ENCODE assay signal across 1 cellular context in genomic region chr10:46284286-46285229, GRCh38.
TF ChIP-seq lines count a peak whose summit lies in the region.

No MANE protein-coding gene starts in this region.

TF ChIP-seq in HepG2, 621 proteins besides CTCF, POLR2A, EP300 and RAD21 (continued from another document and continues in another):
- TF ChIP-seq HOXA3 (CRISPR knock-in tag; IDR thresholded peaks at IDR 0.05) (no peak), FOXJ3 (CRISPR knock-in tag; IDR thresholded peaks at IDR 0.05; ENCODE audit: borderline replicate concordance) (no peak), SKI (IDR thresholded peaks at IDR 0.05; ENCODE audit: partially characterized antibody) (peak; percentile 49), GABPB1 (CRISPR knock-in tag; IDR thresholded peaks at IDR 0.05) (peak; percentile 60; the same call in 1 of the 2 replicates), KIAA2018 (CRISPR knock-in tag; IDR thresholded peaks at IDR 0.05; ENCODE audit: borderline replicate concordance) (no peak), ZFP1 (CRISPR knock-in tag; IDR thresholded peaks at IDR 0.05) (no peak), HBP1 (CRISPR knock-in tag; IDR thresholded peaks at IDR 0.05; ENCODE audit: low read depth) (no peak), MAZ (IDR thresholded peaks at IDR 0.05; ENCODE audit: borderline replicate concordance, low read depth, low read length) (no peak), MAZ (CRISPR knock-in tag; IDR thresholded peaks at IDR 0.05; ENCODE audit: low read depth) (peak; percentile 56; the same call in 1 of the 2 replicates), ZNF432 (CRISPR knock-in tag; IDR thresholded peaks at IDR 0.05; ENCODE audit: borderline replicate concordance) (no peak), KDM4B (CRISPR knock-in tag; IDR thresholded peaks at IDR 0.05) (no peak), CCDC6 (CRISPR knock-in tag; IDR thresholded peaks at IDR 0.05) (peak; percentile 54; the same call in 1 of the 2 replicates), ZNF775 (CRISPR knock-in tag; IDR thresholded peaks at IDR 0.05; ENCODE audit: borderline replicate concordance) (no peak), PRPF4 (IDR thresholded peaks at IDR 0.05; ENCODE audit: low read depth, low read length, poor library complexity, severe bottlenecking) (no peak), SNAPC4 (CRISPR knock-in tag; IDR thresholded peaks at IDR 0.05) (no peak), GABPA (IDR thresholded peaks at IDR 0.05; ENCODE audit: low read depth, low read length) (no peak), GABPA (CRISPR knock-in tag; IDR thresholded peaks at IDR 0.05; ENCODE audit: low read depth) (no peak), YEATS4 (CRISPR knock-in tag; IDR thresholded peaks at IDR 0.05; ENCODE audit: borderline replicate concordance) (no peak), ZNF772 (CRISPR knock-in tag; IDR thresholded peaks at IDR 0.05) (peak; percentile 14; the same call in 1 of the 2 replicates), ZMAT5 (CRISPR knock-in tag; IDR thresholded peaks at IDR 0.05; ENCODE audit: borderline replicate concordance, low read depth) (no peak), ZNF605 (CRISPR knock-in tag; IDR thresholded peaks at IDR 0.05) (no peak), MED8 (CRISPR knock-in tag; IDR thresholded peaks at IDR 0.05; ENCODE audit: insufficient replicate concordance) (no peak), ZNF232 (CRISPR knock-in tag; IDR thresholded peaks at IDR 0.05; ENCODE audit: borderline replicate concordance) (no peak), CREB3 (CRISPR knock-in tag; IDR thresholded peaks at IDR 0.05) (no peak), ZNF552 (CRISPR knock-in tag; IDR thresholded peaks at IDR 0.05; ENCODE audit: borderline replicate concordance) (no peak), RFX5 (IDR thresholded peaks at IDR 0.05; ENCODE audit: low read depth, low read length) (no peak), ZNF138 (CRISPR knock-in tag; IDR thresholded peaks at IDR 0.05; ENCODE audit: low read depth) (no peak), TBX3 (IDR thresholded peaks at IDR 0.05; ENCODE audit: borderline replicate concordance) (no peak), PHF20 (CRISPR knock-in tag; IDR thresholded peaks at IDR 0.05) (no peak), ZFP36L2 (CRISPR knock-in tag; IDR thresholded peaks at IDR 0.05) (no peak)
- TF ChIP-seq, protein P1, sequence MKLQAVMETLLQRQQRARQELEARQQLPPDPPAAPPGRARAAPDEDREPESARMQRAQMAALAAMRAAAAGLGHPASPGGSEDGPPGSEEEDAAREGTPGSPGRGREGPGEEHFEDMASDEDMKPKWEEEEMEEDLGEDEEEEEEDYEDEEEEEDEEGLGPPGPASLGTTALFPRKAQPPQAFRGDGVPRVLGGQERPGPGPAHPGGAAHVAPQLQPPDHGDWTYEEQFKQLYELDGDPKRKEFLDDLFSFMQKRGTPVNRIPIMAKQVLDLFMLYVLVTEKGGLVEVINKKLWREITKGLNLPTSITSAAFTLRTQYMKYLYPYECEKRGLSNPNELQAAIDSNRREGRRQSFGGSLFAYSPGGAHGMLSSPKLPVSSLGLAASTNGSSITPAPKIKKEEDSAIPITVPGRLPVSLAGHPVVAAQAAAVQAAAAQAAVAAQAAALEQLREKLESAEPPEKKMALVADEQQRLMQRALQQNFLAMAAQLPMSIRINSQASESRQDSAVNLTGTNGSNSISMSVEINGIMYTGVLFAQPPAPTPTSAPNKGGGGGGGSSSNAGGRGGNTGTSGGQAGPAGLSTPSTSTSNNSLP (IDR thresholded peaks at IDR 0.05; ENCODE audit: low read depth, low read length) = no peak
- TF ChIP-seq, protein P2, sequence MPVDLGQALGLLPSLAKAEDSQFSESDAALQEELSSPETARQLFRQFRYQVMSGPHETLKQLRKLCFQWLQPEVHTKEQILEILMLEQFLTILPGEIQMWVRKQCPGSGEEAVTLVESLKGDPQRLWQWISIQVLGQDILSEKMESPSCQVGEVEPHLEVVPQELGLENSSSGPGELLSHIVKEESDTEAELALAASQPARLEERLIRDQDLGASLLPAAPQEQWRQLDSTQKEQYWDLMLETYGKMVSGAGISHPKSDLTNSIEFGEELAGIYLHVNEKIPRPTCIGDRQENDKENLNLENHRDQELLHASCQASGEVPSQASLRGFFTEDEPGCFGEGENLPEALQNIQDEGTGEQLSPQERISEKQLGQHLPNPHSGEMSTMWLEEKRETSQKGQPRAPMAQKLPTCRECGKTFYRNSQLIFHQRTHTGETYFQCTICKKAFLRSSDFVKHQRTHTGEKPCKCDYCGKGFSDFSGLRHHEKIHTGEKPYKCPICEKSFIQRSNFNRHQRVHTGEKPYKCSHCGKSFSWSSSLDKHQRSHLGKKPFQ (CRISPR knock-in tag; IDR thresholded peaks at IDR 0.05; ENCODE audit: insufficient replicate concordance) = no peak
- TF ChIP-seq, protein P3, sequence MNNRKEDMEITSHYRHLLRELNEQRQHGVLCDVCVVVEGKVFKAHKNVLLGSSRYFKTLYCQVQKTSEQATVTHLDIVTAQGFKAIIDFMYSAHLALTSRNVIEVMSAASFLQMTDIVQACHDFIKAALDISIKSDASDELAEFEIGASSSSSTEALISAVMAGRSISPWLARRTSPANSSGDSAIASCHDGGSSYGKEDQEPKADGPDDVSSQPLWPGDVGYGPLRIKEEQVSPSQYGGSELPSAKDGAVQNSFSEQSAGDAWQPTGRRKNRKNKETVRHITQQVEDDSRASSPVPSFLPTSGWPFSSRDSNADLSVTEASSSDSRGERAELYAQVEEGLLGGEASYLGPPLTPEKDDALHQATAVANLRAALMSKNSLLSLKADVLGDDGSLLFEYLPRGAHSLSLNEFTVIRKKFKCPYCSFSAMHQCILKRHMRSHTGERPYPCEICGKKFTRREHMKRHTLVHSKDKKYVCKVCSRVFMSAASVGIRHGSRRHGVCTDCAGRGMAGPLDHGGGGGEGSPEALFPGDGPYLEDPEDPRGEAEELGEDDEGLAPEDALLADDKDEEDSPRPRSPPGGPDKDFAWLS (CRISPR knock-in tag; IDR thresholded peaks at IDR 0.05; ENCODE audit: borderline replicate concordance) = no peak
- TF ChIP-seq, protein P4, sequence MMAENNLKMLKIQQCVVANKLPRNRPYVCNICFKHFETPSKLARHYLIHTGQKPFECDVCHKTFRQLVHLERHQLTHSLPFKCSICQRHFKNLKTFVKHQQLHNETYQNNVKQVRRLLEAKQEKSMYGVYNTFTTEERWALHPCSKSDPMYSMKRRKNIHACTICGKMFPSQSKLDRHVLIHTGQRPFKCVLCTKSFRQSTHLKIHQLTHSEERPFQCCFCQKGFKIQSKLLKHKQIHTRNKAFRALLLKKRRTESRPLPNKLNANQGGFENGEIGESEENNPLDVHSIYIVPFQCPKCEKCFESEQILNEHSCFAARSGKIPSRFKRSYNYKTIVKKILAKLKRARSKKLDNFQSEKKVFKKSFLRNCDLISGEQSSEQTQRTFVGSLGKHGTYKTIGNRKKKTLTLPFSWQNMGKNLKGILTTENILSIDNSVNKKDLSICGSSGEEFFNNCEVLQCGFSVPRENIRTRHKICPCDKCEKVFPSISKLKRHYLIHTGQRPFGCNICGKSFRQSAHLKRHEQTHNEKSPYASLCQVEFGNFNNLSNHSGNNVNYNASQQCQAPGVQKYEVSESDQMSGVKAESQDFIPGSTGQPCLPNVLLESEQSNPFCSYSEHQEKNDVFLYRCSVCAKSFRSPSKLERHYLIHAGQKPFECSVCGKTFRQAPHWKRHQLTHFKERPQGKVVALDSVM (CRISPR knock-in tag; IDR thresholded peaks at IDR 0.05) = no peak
